Comparison of ENCODE assay signal across 16 cellular contexts in the genomic region with DNA sequence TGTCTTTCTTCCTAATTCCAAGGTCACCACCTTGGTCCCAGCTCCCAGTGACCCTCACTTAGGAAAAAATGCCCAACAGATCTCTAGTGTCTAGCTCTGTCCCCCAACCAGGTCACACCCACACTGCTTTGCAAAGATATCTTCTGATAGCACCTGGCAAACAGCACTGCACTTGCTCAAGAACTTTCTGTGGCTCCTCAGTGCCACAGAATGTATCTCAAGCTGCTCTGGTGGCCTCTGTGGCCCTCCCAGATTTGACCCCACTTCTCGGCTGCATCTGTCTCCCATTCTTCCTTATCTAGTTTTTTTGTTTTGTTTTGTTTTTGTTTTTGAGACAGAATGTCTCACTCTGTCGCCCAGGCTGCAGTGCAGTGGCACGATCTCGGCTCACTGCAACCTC. TPM values are rescaled to one million over a fixed set of nuclear protein-coding genes. Genes with fewer than 3 reads are reported as not detected.
DNase-seq lines count a peak whose midpoint lies in the region; ATAC-seq and TF ChIP-seq lines count a peak whose summit lies in the region.
"Had no signal": no experiment of that assay in that cellular context is flagged by ENCODE, and none has a peak within 500 bp of the region (broad histone marks: within the 10 kb centered on the region; RNA-seq: fewer than 3 reads in every experiment).

No MANE protein-coding gene starts in this region.

- no peaks in the 10 kb centered on the region for H3K27me3 ChIP-seq in Caco-2 (replicated peaks; ENCODE audit: control insufficient read depth, insufficient read depth, low read length)
- H3K27me3 ChIP-seq: left lung, SJCRH30 had no signal

- no peaks in the 10 kb centered on the region for H3K9me3 ChIP-seq in Caco-2
- H3K9me3 ChIP-seq: left lung, SJCRH30 had no signal

- in situ Hi-C loops in G401 (cut with HindIII; ENCODE audit: low sequenced_read_pairs), result no loop called here

- CTCF ChIA-PET in Caco-2 (lab: Charles Lee), result no interaction called here

- no peak for TF ChIP-seq CTCF in Caco-2 (IDR thresholded peaks at IDR 0.05; ENCODE audit: insufficient read depth in 1 of 2, low read depth in 1 of 2, low read length in 1 of 2, severe bottlenecking in 1 of 2, unreplicated experiment in 1 of 2)
- TF ChIP-seq CTCF in nephron progenitor cell (IDR thresholded peaks at IDR 0.05), result no peak

- no peak overlapping the region for H3K4me3 Mint-ChIP-seq in activated T-cell treated with anti-CD3 and anti-CD28 coated beads, Interleukin-2, amount 50 U/mL, for 72 hours
- no peak overlapping the region for H3K4me3 Mint-ChIP-seq in activated T-cell treated with anti-CD3 and anti-CD28 coated beads, Interleukin-2, amount 50 U/mL, for 4 hours
- H3K4me3 Mint-ChIP-seq in Caco-2 (ENCODE audit: unreplicated experiment) (no peak overlapping the region), nephron progenitor cell (no peak overlapping the region)
- peak overlapping the region; percentile 88 for H3K4me3 Mint-ChIP-seq in activated T-helper 17 cell treated with anti-CD3 and anti-CD28 coated beads, Interleukin-2, amount 50 U/mL, for 72 hours

- ATAC-seq in activated T-cell treated with anti-CD3 and anti-CD28 coated beads, Interleukin-2, amount 50 U/mL, for 72 hours (replicated peaks in 1 of 2), result no peak
- ATAC-seq in activated T-cell treated with anti-CD3 and anti-CD28 coated beads, Interleukin-2, amount 50 U/mL, for 4 hours, result no peak
- no peak for ATAC-seq in activated T-helper 17 cell treated with anti-CD3 and anti-CD28 coated beads, Interleukin-2, amount 50 U/mL, for 72 hours (replicated peaks)
- no peak for ATAC-seq in left lobe of liver
- ATAC-seq: left lung, Panc1, sciatic nerve had no signal

- H3K4me3 ChIP-seq in Caco-2 (ENCODE audit: low read depth, low read length), result no peak overlapping the region
- H3K4me3 ChIP-seq: left lung, SJCRH30 had no signal

- no peaks in the 10 kb centered on the region for H3K27me3 Mint-ChIP-seq in activated T-cell treated with anti-CD3 and anti-CD28 coated beads, Interleukin-2, amount 50 U/mL, for 72 hours (ENCODE audit: low read depth)
- H3K27me3 Mint-ChIP-seq in activated T-cell treated with anti-CD3 and anti-CD28 coated beads, Interleukin-2, amount 50 U/mL, for 4 hours (ENCODE audit: low read depth), result no peaks in the 10 kb centered on the region
- H3K27me3 Mint-ChIP-seq in Caco-2 (ENCODE audit: insufficient read depth, unreplicated experiment) (no peaks in the 10 kb centered on the region), nephron progenitor cell (ENCODE audit: low read depth, poor library complexity) (peaks cover 13% of the 10 kb centered on the region)
- no peaks in the 10 kb centered on the region for H3K27me3 Mint-ChIP-seq in activated T-helper 17 cell treated with anti-CD3 and anti-CD28 coated beads, Interleukin-2, amount 50 U/mL, for 72 hours

- no peaks in the 10 kb centered on the region for H3K4me1 ChIP-seq in Caco-2

- no peaks in the 10 kb centered on the region for H3K36me3 ChIP-seq in Caco-2 (ENCODE audit: control insufficient read depth, insufficient read depth, low read length)
- H3K36me3 ChIP-seq: left lung, SJCRH30 had no signal

- DNase-seq in activated T-cell treated with anti-CD3 and anti-CD28 coated beads, Interleukin-2, amount 50 U/mL, for 72 hours, result no peak
- no peak for DNase-seq in activated T-cell treated with anti-CD3 and anti-CD28 coated beads, Interleukin-2, amount 50 U/mL, for 4 hours
- no peak for DNase-seq in Caco-2
- DNase-seq in nephron progenitor cell, result no peak
- DNase-seq in left lobe of liver (ENCODE audit: low spot score), result no peak
- no peak for DNase-seq in SW480 (ENCODE audit: low spot score)
- no peak for DNase-seq in G401 (ENCODE audit: low spot score)
- DNase-seq: ACHN, GDM1, naive B cell, NCI-H446 treated with DMSO at 0.1 percent for 48 hours, SJCRH30 had no signal

- no peaks in the 10 kb centered on the region for H3K9me3 Mint-ChIP-seq in activated T-cell treated with anti-CD3 and anti-CD28 coated beads, Interleukin-2, amount 50 U/mL, for 72 hours
- H3K9me3 Mint-ChIP-seq in activated T-cell treated with anti-CD3 and anti-CD28 coated beads, Interleukin-2, amount 50 U/mL, for 4 hours, result no peaks in the 10 kb centered on the region
- no peaks in the 10 kb centered on the region for H3K9me3 Mint-ChIP-seq in Caco-2 (ENCODE audit: unreplicated experiment)
- H3K9me3 Mint-ChIP-seq in activated T-helper 17 cell treated with anti-CD3 and anti-CD28 coated beads, Interleukin-2, amount 50 U/mL, for 72 hours, result no peaks in the 10 kb centered on the region
- H3K9me3 Mint-ChIP-seq in nephron progenitor cell, result no peaks in the 10 kb centered on the region

- H3K36me3 Mint-ChIP-seq in activated T-cell treated with anti-CD3 and anti-CD28 coated beads, Interleukin-2, amount 50 U/mL, for 72 hours (ENCODE audit: insufficient read depth in 2 of 2), result no peaks in the 10 kb centered on the region
- H3K36me3 Mint-ChIP-seq in activated T-cell treated with anti-CD3 and anti-CD28 coated beads, Interleukin-2, amount 50 U/mL, for 4 hours (ENCODE audit: insufficient read depth), result no peaks in the 10 kb centered on the region
- H3K36me3 Mint-ChIP-seq in Caco-2 (ENCODE audit: insufficient read depth, unreplicated experiment) (peaks cover 14% of the 10 kb centered on the region), nephron progenitor cell (ENCODE audit: low read depth) (no peaks in the 10 kb centered on the region)
- no peaks in the 10 kb centered on the region for H3K36me3 Mint-ChIP-seq in activated T-helper 17 cell treated with anti-CD3 and anti-CD28 coated beads, Interleukin-2, amount 50 U/mL, for 72 hours (ENCODE audit: low read depth)
- H3K36me3 Mint-ChIP-seq: naive B cell had no signal

- POLR2A ChIA-PET in Caco-2 (lab: Charles Lee), result interaction anchor here (0.6 kb wide), 1 partner anchor 13 kb away, joined by 3 read pairs; no protein-coding TSS in a partner anchor

- peaks cover 44% of the 10 kb centered on the region for H3K4me1 Mint-ChIP-seq in activated T-cell treated with anti-CD3 and anti-CD28 coated beads, Interleukin-2, amount 50 U/mL, for 72 hours (ENCODE audit: low read depth)
- H3K4me1 Mint-ChIP-seq in activated T-cell treated with anti-CD3 and anti-CD28 coated beads, Interleukin-2, amount 50 U/mL, for 4 hours (ENCODE audit: low read depth), result peaks cover 36% of the 10 kb centered on the region
- H3K4me1 Mint-ChIP-seq in Caco-2 (ENCODE audit: low read depth, unreplicated experiment) (no peaks in the 10 kb centered on the region), nephron progenitor cell (peaks cover 31% of the 10 kb centered on the region)
- peaks cover 20% of the 10 kb centered on the region for H3K4me1 Mint-ChIP-seq in activated T-helper 17 cell treated with anti-CD3 and anti-CD28 coated beads, Interleukin-2, amount 50 U/mL, for 72 hours

- intact Hi-C loops in Caco-2 (cut with micrococcal nuclease; ENCODE audit: unreplicated experiment), result no loop called here

- peak overlapping the region; percentile 83 for H3K27ac Mint-ChIP-seq in activated T-cell treated with anti-CD3 and anti-CD28 coated beads, Interleukin-2, amount 50 U/mL, for 72 hours
- H3K27ac Mint-ChIP-seq in Caco-2 (ENCODE audit: unreplicated experiment), result peak overlapping the region; percentile 30
- peak overlapping the region; percentile 91 for H3K27ac Mint-ChIP-seq in activated T-helper 17 cell treated with anti-CD3 and anti-CD28 coated beads, Interleukin-2, amount 50 U/mL, for 72 hours
- peak overlapping the region; percentile 68 for H3K27ac Mint-ChIP-seq in nephron progenitor cell

- BruUV-seq in Caco-2 (replicated peaks; lab: Mats Ljungman, UMichigan), result no TSS peak

RNA-seq across cellular contexts. Expression of gene ZNF688, which starts 5.0 kb away (rescaled TPM):
- total RNA-seq in activated T-cell treated with anti-CD3 and anti-CD28 coated beads, Interleukin-2, amount 50 U/mL, for 72 hours, result 10 to 100 TPM; 14.5 TPM
- total RNA-seq in activated T-cell treated with anti-CD3 and anti-CD28 coated beads, Interleukin-2, amount 50 U/mL, for 4 hours, result 1 to 10 TPM; 5.6 to 8.1 (median 7.4) TPM
- total RNA-seq in Caco-2 (2022) (6.2 and 10.0 TPM in 2 replicates), left lobe of liver (8.8 TPM)
- 1 to 10 TPM; 7.3 to 9.7 TPM for total RNA-seq in activated T-helper 17 cell treated with anti-CD3 and anti-CD28 coated beads, Interleukin-2, amount 50 U/mL, for 72 hours
- 6.9 and 10.2 TPM in 2 replicates for total RNA-seq in G401 (2014; rRNA removed; shearing (Covaris generic))

RNA-seq across cellular contexts. Expression of gene ZNF764, which starts 8.4 kb away (rescaled TPM):
- total RNA-seq in activated T-cell treated with anti-CD3 and anti-CD28 coated beads, Interleukin-2, amount 50 U/mL, for 72 hours, result 10 to 100 TPM; 10.7 to 12.7 TPM
- 10 to 100 TPM; 21.2 to 23.4 (median 22.5) TPM for total RNA-seq in activated T-cell treated with anti-CD3 and anti-CD28 coated beads, Interleukin-2, amount 50 U/mL, for 4 hours
- total RNA-seq in Caco-2 (2022), result 8.5 and 10.9 TPM in 2 replicates
- 10 to 100 TPM; 13.8 to 14.1 TPM for total RNA-seq in activated T-helper 17 cell treated with anti-CD3 and anti-CD28 coated beads, Interleukin-2, amount 50 U/mL, for 72 hours
- total RNA-seq in left lobe of liver, result 6.3 TPM
- total RNA-seq in G401 (2014; rRNA removed; shearing (Covaris generic)), result 5.3 and 9.5 TPM in 2 replicates

RNA-seq across cellular contexts. Expression of gene ZNF785, which starts 19.0 kb away (rescaled TPM):
- total RNA-seq in activated T-cell treated with anti-CD3 and anti-CD28 coated beads, Interleukin-2, amount 50 U/mL, for 72 hours, result 10 to 100 TPM; 10.9 to 12.6 TPM
- total RNA-seq in activated T-cell treated with anti-CD3 and anti-CD28 coated beads, Interleukin-2, amount 50 U/mL, for 4 hours, result 1 to 10 TPM; 4.7 to 9.5 (median 6.8) TPM
- total RNA-seq in Caco-2 (2022) (13.5 and 13.6 TPM in 2 replicates), left lobe of liver (11.8 TPM)
- total RNA-seq in activated T-helper 17 cell treated with anti-CD3 and anti-CD28 coated beads, Interleukin-2, amount 50 U/mL, for 72 hours, result 10 to 100 TPM; 10.5 to 15.5 TPM
- not detected in 2 replicates for total RNA-seq in G401 (2014; rRNA removed; shearing (Covaris generic))

RNA-seq across cellular contexts. Expression of gene ZNF747, which starts 31.9 kb away (rescaled TPM):
- total RNA-seq in activated T-cell treated with anti-CD3 and anti-CD28 coated beads, Interleukin-2, amount 50 U/mL, for 72 hours, result 1 to 10 TPM; 8.3 to 9.2 TPM
- 10 to 100 TPM; 14.2 to 15.4 (median 15.2) TPM for total RNA-seq in activated T-cell treated with anti-CD3 and anti-CD28 coated beads, Interleukin-2, amount 50 U/mL, for 4 hours
- total RNA-seq in Caco-2 (2022) (6.9 and 8.1 TPM in 2 replicates), left lobe of liver (7.1 TPM)
- 10 to 100 TPM in 1 of 2 donors, 1 to 10 TPM in 1; 6.9 to 12.9 TPM for total RNA-seq in activated T-helper 17 cell treated with anti-CD3 and anti-CD28 coated beads, Interleukin-2, amount 50 U/mL, for 72 hours
- total RNA-seq in G401 (2014; rRNA removed; shearing (Covaris generic)), result 0.12 TPM in 1 of 2 replicates, not detected in the other

RNA-seq across cellular contexts. Expression of gene ZNF768, which starts 40.2 kb away (rescaled TPM):
- 10 to 100 TPM; 21.0 to 22.5 TPM for total RNA-seq in activated T-cell treated with anti-CD3 and anti-CD28 coated beads, Interleukin-2, amount 50 U/mL, for 72 hours
- total RNA-seq in activated T-cell treated with anti-CD3 and anti-CD28 coated beads, Interleukin-2, amount 50 U/mL, for 4 hours, result 10 to 100 TPM in 2 of 3 donors, 1 to 10 TPM in 1; 9.1 to 10.7 (median 10.5) TPM
- total RNA-seq in Caco-2 (2022) (30.3 and 30.6 TPM in 2 replicates), left lobe of liver (21.7 TPM)
- total RNA-seq in activated T-helper 17 cell treated with anti-CD3 and anti-CD28 coated beads, Interleukin-2, amount 50 U/mL, for 72 hours, result 1 to 10 TPM; 3.7 to 5.3 TPM
- 96.8 and 108 TPM in 2 replicates for total RNA-seq in G401 (2014; rRNA removed; shearing (Covaris generic))

Comparison
In these comparisons a context has a peak if more than half of its experiments do, and no peak if none do; other contexts are left out.
1. H3K27ac Mint-ChIP-seq: peak in every context shown above with its lines; median percentile 91 in activated T-helper 17 cell treated with anti-CD3 and anti-CD28 coated beads, Interleukin-2, amount 50 U/mL, for 72 hours; 83 in activated T-cell treated with anti-CD3 and anti-CD28 coated beads, Interleukin-2, amount 50 U/mL, for 72 hours; 68 in nephron progenitor cell; 30 in Caco-2.